In genomic region chr14:61561144-61561543, GRCh38 we compare ENCODE assay signal across 8 cellular contexts.
DNase-seq lines count a peak whose midpoint lies in the region; ATAC-seq, FAIRE-seq and TF ChIP-seq lines count a peak whose summit lies in the region.

No MANE protein-coding gene starts in this region.

- no peaks in the 10 kb centered on the region for H3K27me3 Mint-ChIP-seq in stimulated activated naive B cell treated with anti-CD40 and anti-IgM and Interleukin-4, amounts not matched to agents 10 μg/mL and 1 μg/mL and 100 μg/mL, for 72 hours

- ATAC-seq in GM21367 (IDR thresholded peaks at IDR 0.05; ENCODE audit: unreplicated experiment): no peak
- ATAC-seq in stimulated activated naive B cell treated with anti-CD40 and anti-IgM and Interleukin-4, amounts not matched to agents 10 μg/mL and 1 μg/mL and 100 μg/mL, for 72 hours (replicated peaks): no peak

- intact Hi-C loops in colonic mucosa (cut with DNase I): no loop called here

- DNase-seq in A172 (ENCODE audit: low spot score) (peak; percentile 74), colonic mucosa (no peak), urothelium cell line (ENCODE audit: low spot score) (no peak)
- DNase-seq in activated CD4-positive, alpha-beta T cell treated with anti-CD3 and anti-CD28 coated beads for 4 hours: no peak
- no peak for DNase-seq in stimulated activated naive B cell treated with anti-CD40 and anti-IgM and Interleukin-4, amounts not matched to agents 10 μg/mL and 1 μg/mL and 100 μg/mL, for 72 hours

- H3K27ac Mint-ChIP-seq in stimulated activated naive B cell treated with anti-CD40 and anti-IgM and Interleukin-4, amounts not matched to agents 10 μg/mL and 1 μg/mL and 100 μg/mL, for 72 hours: no peak overlapping the region

- no peak overlapping the region for H3K4me3 ChIP-seq in HUES48 (ENCODE audit: low read depth, low read length)
- no peak overlapping the region for H3K4me3 ChIP-seq in colonic mucosa
- H3K4me3 ChIP-seq in mucosa of rectum (ENCODE audit: low read length in 2 of 2): no peak overlapping the region

- H3K4me3 Mint-ChIP-seq in stimulated activated naive B cell treated with anti-CD40 and anti-IgM and Interleukin-4, amounts not matched to agents 10 μg/mL and 1 μg/mL and 100 μg/mL, for 72 hours: no peak overlapping the region

- no peaks in the 10 kb centered on the region for H3K27me3 ChIP-seq in HUES48 (ENCODE audit: control insufficient read depth, insufficient read depth, low read length)
- H3K27me3 ChIP-seq in colonic mucosa: no peaks in the 10 kb centered on the region
- H3K27me3 ChIP-seq in mucosa of rectum (ENCODE audit: control insufficient read depth in 2 of 2, insufficient read depth in 2 of 2, low read length in 2 of 2): no peaks in the 10 kb centered on the region

- H3K9ac ChIP-seq in HUES48 (ENCODE audit: low read depth, low read length) (no peak overlapping the region), colonic mucosa (ENCODE audit: low read depth in 2 of 2, low read length in 2 of 2) (peak overlapping the region; percentile 1 to 44), mucosa of rectum (ENCODE audit: low read depth in 1 of 2, low read length in 2 of 2) (peak overlapping the region in 1 of 2 donors; percentile 27)

- no peaks in the 10 kb centered on the region for H3K9me3 Mint-ChIP-seq in stimulated activated naive B cell treated with anti-CD40 and anti-IgM and Interleukin-4, amounts not matched to agents 10 μg/mL and 1 μg/mL and 100 μg/mL, for 72 hours

- H3K4me1 Mint-ChIP-seq in stimulated activated naive B cell treated with anti-CD40 and anti-IgM and Interleukin-4, amounts not matched to agents 10 μg/mL and 1 μg/mL and 100 μg/mL, for 72 hours: peaks cover 38 to 51% of the 10 kb centered on the region in 2 donors

- H3K36me3 ChIP-seq in HUES48 (ENCODE audit: control insufficient read depth, insufficient read depth, low read length) (no peaks in the 10 kb centered on the region), colonic mucosa (no peaks in the 10 kb centered on the region), mucosa of rectum (ENCODE audit: control insufficient read depth in 2 of 2, insufficient read depth in 2 of 2, low read length in 2 of 2) (no peaks in the 10 kb centered on the region)

- H3K4me1 ChIP-seq in HUES48 (ENCODE audit: control insufficient read depth, insufficient read depth, low read length): peaks cover 7% of the 10 kb centered on the region; the same call in 1 of the 2 replicates
- H3K4me1 ChIP-seq in colonic mucosa: peaks cover 14% of the 10 kb centered on the region
- H3K4me1 ChIP-seq in mucosa of rectum (ENCODE audit: control insufficient read depth in 2 of 2, insufficient read depth in 2 of 2, low read length in 2 of 2): peaks cover 12 to 20% of the 10 kb centered on the region in 2 donors

- no peak for FAIRE-seq in urothelium cell line (lab: Jason Lieb, UNC)

- TF ChIP-seq CTCF in colonic mucosa (IDR thresholded peaks at IDR 0.05): no peak

- H3K36me3 Mint-ChIP-seq in stimulated activated naive B cell treated with anti-CD40 and anti-IgM and Interleukin-4, amounts not matched to agents 10 μg/mL and 1 μg/mL and 100 μg/mL, for 72 hours: no peaks in the 10 kb centered on the region

- H3K27ac ChIP-seq in HUES48 (ENCODE audit: low read depth, low read length): peak overlapping the region; percentile 65
- H3K27ac ChIP-seq in colonic mucosa: peak overlapping the region; percentile 87
- peak overlapping the region; percentile 56 to 77 for H3K27ac ChIP-seq in mucosa of rectum (ENCODE audit: low read depth in 2 of 2, low read length in 2 of 2)

- H3K9me3 ChIP-seq in HUES48 (ENCODE audit: control insufficient read depth, insufficient read depth, low read length): no peaks in the 10 kb centered on the region
- no peaks in the 10 kb centered on the region for H3K9me3 ChIP-seq in colonic mucosa
- no peaks in the 10 kb centered on the region for H3K9me3 ChIP-seq in mucosa of rectum (ENCODE audit: control insufficient read depth in 2 of 2, low read length in 2 of 2)
